Comparison of ENCODE assay signal across 8 cellular contexts in genomic region chr20:37526238-37526838, GRCh38. TPM values are rescaled to one million over a fixed set of nuclear protein-coding genes. Genes with fewer than 3 reads are reported as not detected.
DNase-seq lines count a peak whose midpoint lies in the region; ATAC-seq and TF ChIP-seq lines count a peak whose summit lies in the region.

No MANE protein-coding gene starts in this region.

- H4K20me1 ChIP-seq in osteoblast (ENCODE audit: insufficient read depth, low read length): peaks cover 47% of the 10 kb centered on the region

- peak overlapping the region; percentile 51 for H2AFZ ChIP-seq in osteoblast (ENCODE audit: low read length)

- POLR2A ChIA-PET in CD4-positive, alpha-beta memory T cell (lab: Charles Lee; ENCODE audit: partially characterized antibody): interaction anchor here (1.0 to 1.5 kb wide), 2 partner anchors 34 to 237 kb away, joined by 4 to 12 read pairs; partner anchors contain the start of gene MANBAL
- POLR2A ChIA-PET in activated B cell treated with CpG ODN at 0.5 μM for 24 hours (lab: Charles Lee): interaction anchor here (0.6 to 0.9 kb wide), 2 partner anchors 104 to 297 kb away, joined by 3 to 5 read pairs; no protein-coding TSS in a partner anchor

- peaks cover 0 to 2% (median 0%) of the 10 kb centered on the region in 8 donors for H3K9me3 Mint-ChIP-seq in CD4-positive, alpha-beta memory T cell
- no peaks in the 10 kb centered on the region for H3K9me3 Mint-ChIP-seq in activated B cell treated with CpG ODN at 0.5 μM for 24 hours

- peak overlapping the region; percentile 97 for H3K4me2 ChIP-seq in osteoblast (ENCODE audit: insufficient read depth, low read length)

- no peak for TF ChIP-seq CTCF in activated B cell treated with CpG ODN at 0.5 μM for 24 hours (IDR thresholded peaks at IDR 0.05)
- TF ChIP-seq CTCF in foreskin fibroblast (IDR thresholded peaks at IDR 0.05; ENCODE audit: low read depth, low read length): no peak
- TF ChIP-seq CTCF in osteoblast (IDR thresholded peaks at IDR 0.05; ENCODE audit: extremely low read depth, low read depth, low read length): no peak

- H3K36me3 ChIP-seq in CD4-positive, alpha-beta memory T cell (ENCODE audit: insufficient read depth, low read length): no peaks in the 10 kb centered on the region
- H3K36me3 ChIP-seq in osteoblast (ENCODE audit: insufficient read depth, low read length): peaks cover 3% of the 10 kb centered on the region

- H3K4me1 ChIP-seq in CD4-positive, alpha-beta memory T cell (ENCODE audit: insufficient read depth, low read length): peaks cover 37% of the 10 kb centered on the region
- peaks cover 30% of the 10 kb centered on the region for H3K4me1 ChIP-seq in osteoblast (ENCODE audit: insufficient read depth, low read length)

- H3K4me3 Mint-ChIP-seq in CD4-positive, alpha-beta memory T cell: peak overlapping the region; percentile 86 to 96 (median 90)
- H3K4me3 Mint-ChIP-seq in activated B cell treated with CpG ODN at 0.5 μM for 24 hours: peak overlapping the region; percentile 93

- H3K9me3 ChIP-seq in CD4-positive, alpha-beta memory T cell (ENCODE audit: control insufficient read depth in 1 of 2, low read length in 2 of 2): no peaks in the 10 kb centered on the region
- no peaks in the 10 kb centered on the region for H3K9me3 ChIP-seq in osteoblast (ENCODE audit: low read depth, low read length)

- H3K4me1 Mint-ChIP-seq in CD4-positive, alpha-beta memory T cell: peaks cover 34 to 67% (median 52%) of the 10 kb centered on the region in 4 donors
- peaks cover 61% of the 10 kb centered on the region for H3K4me1 Mint-ChIP-seq in activated B cell treated with CpG ODN at 0.5 μM for 24 hours

- H3K27me3 ChIP-seq in CD4-positive, alpha-beta memory T cell (ENCODE audit: insufficient read depth, low read length): no peaks in the 10 kb centered on the region
- no peaks in the 10 kb centered on the region for H3K27me3 ChIP-seq in osteoblast (ENCODE audit: insufficient read depth, low read length)

- H3K27ac Mint-ChIP-seq in CD4-positive, alpha-beta memory T cell: peak overlapping the region; percentile 98 to 100 (median 99)
- H3K27ac Mint-ChIP-seq in activated B cell treated with CpG ODN at 0.5 μM for 24 hours: peak overlapping the region; percentile 100

- peaks cover 0 to 12% of the 10 kb centered on the region in 2 donors for H3K36me3 Mint-ChIP-seq in CD4-positive, alpha-beta memory T cell
- H3K36me3 Mint-ChIP-seq in activated B cell treated with CpG ODN at 0.5 μM for 24 hours (ENCODE audit: low read depth): peaks cover 17% of the 10 kb centered on the region

- H3K79me2 ChIP-seq in osteoblast (ENCODE audit: insufficient read depth, low read length): peaks cover 63% of the 10 kb centered on the region

- ATAC-seq in activated B cell treated with CpG ODN at 0.5 μM for 24 hours (ENCODE audit: low read depth): peak; percentile 30
- ATAC-seq in HG03520 (IDR thresholded peaks at IDR 0.05; ENCODE audit: unreplicated experiment): no peak

- H3K27ac ChIP-seq in CD4-positive, alpha-beta memory T cell (ENCODE audit: low read depth, low read length): peak overlapping the region; percentile 99
- peak overlapping the region; percentile 100 for H3K27ac ChIP-seq in osteoblast (ENCODE audit: low read depth, low read length)

- H3K27me3 Mint-ChIP-seq in CD4-positive, alpha-beta memory T cell: no peaks in the 10 kb centered on the region
- H3K27me3 Mint-ChIP-seq in activated B cell treated with CpG ODN at 0.5 μM for 24 hours: no peaks in the 10 kb centered on the region

- H3K4me3 ChIP-seq in CD4-positive, alpha-beta memory T cell (ENCODE audit: low read length in 2 of 2): peak overlapping the region; percentile 80 to 90
- H3K4me3 ChIP-seq in foreskin fibroblast (ENCODE audit: low read depth in 1 of 2, low read length in 2 of 2): peak overlapping the region; percentile 92 to 97
- peak overlapping the region; percentile 92 for H3K4me3 ChIP-seq in osteoblast (ENCODE audit: insufficient read depth, low read length)

- no peak for DNase-seq in CD4-positive, alpha-beta memory T cell
- peak; percentile 99 for DNase-seq in HPDE6-E6E7 (ENCODE audit: extremely low spot score)
- no peak for DNase-seq in activated B cell treated with CpG ODN at 0.5 μM for 24 hours
- peak; percentile 47 to 79 for DNase-seq in foreskin fibroblast
- DNase-seq in osteoblast (ENCODE audit: insufficient read length, low spot score, missing footprints): peak; percentile 97
- DNase-seq in NCI-H446 treated with DMSO at 0.1 percent for 48 hours (lab: John Stamatoyannopoulos, UW): no peak
- DNase-seq in NCI-H187 treated with DMSO at 0.1 percent for 48 hours (lab: John Stamatoyannopoulos, UW): no peak

- intact Hi-C loops in CD4-positive, alpha-beta memory T cell (cut with micrococcal nuclease): loop anchor here (2.0 to 5.0 kb wide), 4 partner anchors 166 to 429 kb away; partner anchors contain the start of genes CTNNBL1, MANBAL and RBL1
- intact Hi-C loops in activated B cell treated with CpG ODN at 0.5 μM for 24 hours (cut with micrococcal nuclease): loop anchor here (1.0 to 2.0 kb wide), 2 partner anchors 20 to 117 kb away; no protein-coding TSS in a partner anchor

- CTCF ChIA-PET in CD4-positive, alpha-beta memory T cell (lab: Charles Lee; ENCODE audit: partially characterized antibody): no interaction called here
- CTCF ChIA-PET in activated B cell treated with CpG ODN at 0.5 μM for 24 hours (lab: Charles Lee): interaction anchor here (1.1 kb wide), 1 partner anchor 249 kb away, joined by 3 read pairs; no protein-coding TSS in a partner anchor

RNA-seq across cellular contexts. Expression of gene BLCAP, which starts 1.3 kb away (rescaled TPM):
- 10 to 100 TPM; 81.7 to 87.5 TPM for total RNA-seq in CD4-positive, alpha-beta memory T cell
- polyA plus RNA-seq in CD4-positive, alpha-beta memory T cell: 10 to 100 TPM; 63.7 to 97.4 TPM
- total RNA-seq in activated B cell treated with CpG ODN at 0.5 μM for 24 hours (70.3 and 78.0 TPM in 2 replicates), osteoblast (35.4 and 39.1 TPM in 2 replicates)

RNA-seq across cellular contexts. Expression of gene NNAT, which starts 5.3 kb away (rescaled TPM):
- total RNA-seq in CD4-positive, alpha-beta memory T cell: not detected
- not detected for polyA plus RNA-seq in CD4-positive, alpha-beta memory T cell
- total RNA-seq in activated B cell treated with CpG ODN at 0.5 μM for 24 hours (0.40 TPM in 1 of 2 replicates, not detected in the other), osteoblast (not detected in 2 replicates)

Comparison
In these comparisons a context has a peak if more than half of its experiments do, and no peak if none do; other contexts are left out.
1. DNase-seq: peak in HPDE6-E6E7 (single experiment), foreskin fibroblast (2 of 2) and osteoblast (single experiment); none in CD4-positive, alpha-beta memory T cell (0 of 5), activated B cell treated with CpG ODN at 0.5 μM for 24 hours (single experiment), NCI-H446 treated with DMSO at 0.1 percent for 48 hours (single experiment) and NCI-H187 treated with DMSO at 0.1 percent for 48 hours (single experiment).
2. Peak in every context shown above with its lines, with median percentiles within 50 percentile points of each other: H3K4me3 ChIP-seq.